Comparison of ENCODE assay signal across 8 cellular contexts in genomic region chr11:45846974-45847907, GRCh38. TPM values are rescaled to one million over a fixed set of nuclear protein-coding genes. Genes with fewer than 3 reads are reported as not detected.
DNase-seq lines count a peak whose midpoint lies in the region; ATAC-seq and TF ChIP-seq lines count a peak whose summit lies in the region.

Gene CRY2 (plus strand): TSS chr11:45847475. CDS start chr11:45847491, 16 bp downstream.

- H3K4me3 Mint-ChIP-seq in activated T-helper 2 cell treated with anti-CD3 and anti-CD28 coated beads, Interferon-gamma antibody, Interleukin-2, Interleukin-4, amounts not matched to agents 10 μg/mL and 5 μg/mL and 100 μg/mL, durations not matched to agents 14 hours and 24 hours and 36 hours (ENCODE audit: low read depth) = peak within 1 kb of the TSS; percentile 84
- H3K4me3 Mint-ChIP-seq in natural killer cell = peak within 1 kb of the TSS; percentile 90

- no peaks in the 10 kb centered on the region for H3K9me3 Mint-ChIP-seq in activated T-helper 2 cell treated with anti-CD3 and anti-CD28 coated beads, Interferon-gamma antibody, Interleukin-2, Interleukin-4, amounts not matched to agents 10 μg/mL and 5 μg/mL and 100 μg/mL, durations not matched to agents 14 hours and 24 hours and 36 hours
- H3K9me3 Mint-ChIP-seq in natural killer cell = no peaks in the 10 kb centered on the region

- H3K27ac ChIP-seq in RWPE2 (ENCODE audit: poor library complexity, severe bottlenecking) = no peak within 1 kb of the TSS

- H3K36me3 Mint-ChIP-seq in activated T-helper 2 cell treated with anti-CD3 and anti-CD28 coated beads, Interferon-gamma antibody, Interleukin-2, Interleukin-4, amounts not matched to agents 10 μg/mL and 5 μg/mL and 100 μg/mL, durations not matched to agents 14 hours and 24 hours and 36 hours (ENCODE audit: low read depth) = peaks cover 11% of the 10 kb centered on the region
- H3K36me3 Mint-ChIP-seq in natural killer cell = no peaks in the 10 kb centered on the region

- H3K9me3 ChIP-seq in RWPE2 (ENCODE audit: severe bottlenecking) = no peaks in the 10 kb centered on the region

- H3K4me3 ChIP-seq in RWPE2 (ENCODE audit: severe bottlenecking) (peak within 1 kb of the TSS; percentile 90), fibroblast of mammary gland (ENCODE audit: control insufficient read depth, low read depth, low read length) (peak within 1 kb of the TSS; percentile 70)

- DNase-seq in EH (ENCODE audit: low read depth) (peak; percentile 97), H4 (ENCODE audit: low spot score) (peak; percentile 98), LoVo (ENCODE audit: low spot score) (peak; percentile 97), RWPE2 (ENCODE audit: low spot score) (peak; percentile 97), fibroblast of mammary gland (ENCODE audit: low read depth) (peak; percentile 98), natural killer cell (peak; percentile 98)
- DNase-seq in activated T-helper 2 cell treated with anti-CD3 and anti-CD28 coated beads, Interferon-gamma antibody, Interleukin-2, Interleukin-4, amounts not matched to agents 10 μg/mL and 5 μg/mL and 100 μg/mL, durations not matched to agents 14 hours and 24 hours and 36 hours (ENCODE audit: low spot score) = peak; percentile 96
- peak; percentile 99 for DNase-seq in stimulated activated naive CD4-positive, alpha-beta T cell treated with Interleukin-2 at 50 U/mL for 16 hours (lab: John Stamatoyannopoulos, UW)

- H3K4me1 ChIP-seq in RWPE2 (ENCODE audit: insufficient read depth, poor library complexity, severe bottlenecking) = peaks cover 4% of the 10 kb centered on the region

- H3K4me1 Mint-ChIP-seq in activated T-helper 2 cell treated with anti-CD3 and anti-CD28 coated beads, Interferon-gamma antibody, Interleukin-2, Interleukin-4, amounts not matched to agents 10 μg/mL and 5 μg/mL and 100 μg/mL, durations not matched to agents 14 hours and 24 hours and 36 hours (ENCODE audit: low read depth) = peaks cover 47% of the 10 kb centered on the region
- H3K4me1 Mint-ChIP-seq in natural killer cell = peaks cover 40 to 51% of the 10 kb centered on the region in 2 donors

- peaks cover 12% of the 10 kb centered on the region for H3K27me3 Mint-ChIP-seq in activated T-helper 2 cell treated with anti-CD3 and anti-CD28 coated beads, Interferon-gamma antibody, Interleukin-2, Interleukin-4, amounts not matched to agents 10 μg/mL and 5 μg/mL and 100 μg/mL, durations not matched to agents 14 hours and 24 hours and 36 hours (ENCODE audit: low read depth)
- no peaks in the 10 kb centered on the region for H3K27me3 Mint-ChIP-seq in natural killer cell (ENCODE audit: low read depth in 2 of 2)

- no peaks in the 10 kb centered on the region for H3K27me3 ChIP-seq in RWPE2 (ENCODE audit: insufficient read depth, poor library complexity, severe bottlenecking)

- intact Hi-C loops in activated T-helper 2 cell treated with anti-CD3 and anti-CD28 coated beads, Interferon-gamma antibody, Interleukin-2, Interleukin-4, amounts not matched to agents 10 μg/mL and 5 μg/mL and 100 μg/mL, durations not matched to agents 14 hours and 24 hours and 36 hours (cut with micrococcal nuclease) = loop anchor here (1.0 to 10.0 kb wide), 6 partner anchors 42 to 1282 kb away; partner anchors contain the start of genes CD82 and SLC35C1
- intact Hi-C loops in natural killer cell (cut with micrococcal nuclease) = loop anchor here (1.0 to 5.0 kb wide), 4 partner anchors 42 to 275 kb away; partner anchors contain the start of genes PHF21A and SLC35C1

- no peak for TF ChIP-seq CTCF in RWPE2 (IDR thresholded peaks at IDR 0.05; ENCODE audit: poor library complexity, severe bottlenecking)
- TF ChIP-seq CTCF in fibroblast of mammary gland (conservative IDR thresholded peaks at IDR 0.05; ENCODE audit: control insufficient read depth, insufficient read depth, low read depth, low read length) = no peak
- TF ChIP-seq CTCF in natural killer cell (IDR thresholded peaks at IDR 0.05) = no peak

- peak within 1 kb of the TSS; percentile 87 for H3K27ac Mint-ChIP-seq in activated T-helper 2 cell treated with anti-CD3 and anti-CD28 coated beads, Interferon-gamma antibody, Interleukin-2, Interleukin-4, amounts not matched to agents 10 μg/mL and 5 μg/mL and 100 μg/mL, durations not matched to agents 14 hours and 24 hours and 36 hours
- peak within 1 kb of the TSS; percentile 96 to 98 for H3K27ac Mint-ChIP-seq in natural killer cell

- no peaks in the 10 kb centered on the region for H3K36me3 ChIP-seq in RWPE2 (ENCODE audit: low read depth)

- peak; percentile 83 for ATAC-seq in RWPE2 (ENCODE audit: low read depth)
- peak; percentile 80 to 94 (median 83) for ATAC-seq in natural killer cell

RNA-seq across cellular contexts. Expression of gene CRY2, which starts in this region (rescaled TPM):
- total RNA-seq in H4 (2014; rRNA removed; shearing (Covaris generic)) = 8.9 and 10.3 TPM in 2 replicates
- total RNA-seq in activated T-helper 2 cell treated with anti-CD3 and anti-CD28 coated beads, Interferon-gamma antibody, Interleukin-2, Interleukin-4, amounts not matched to agents 10 μg/mL and 5 μg/mL and 100 μg/mL, durations not matched to agents 14 hours and 24 hours and 36 hours = 21.5 and 24.0 TPM in 2 replicates
- total RNA-seq in natural killer cell = 100 to 1,000 TPM; 124 to 214 (median 141) TPM
